In the genomic region with DNA sequence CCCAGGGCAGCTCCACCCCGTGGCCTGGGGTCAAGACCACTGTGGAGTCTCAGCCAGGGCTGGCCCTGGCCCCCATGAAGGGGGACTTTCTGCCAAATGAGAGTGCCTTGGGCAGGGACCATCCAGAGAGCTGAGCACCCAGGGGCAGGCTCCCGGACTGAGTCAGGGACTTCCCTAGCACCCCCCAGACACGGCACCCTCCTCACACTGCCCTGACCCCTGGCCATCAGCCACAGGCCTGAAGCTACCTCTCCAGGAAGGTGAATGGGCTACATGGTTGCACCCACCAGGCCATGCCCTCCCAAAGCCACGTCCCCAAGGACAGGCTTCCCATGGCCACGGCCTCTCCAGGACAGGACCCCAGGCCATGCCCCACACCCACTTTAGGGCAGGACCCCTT, we compare ENCODE assay signal across 22 cellular contexts. TPM values are rescaled to one million over a fixed set of nuclear protein-coding genes. Genes with fewer than 3 reads are reported as not detected.
DNase-seq lines count a peak whose midpoint lies in the region; ATAC-seq, FAIRE-seq and TF ChIP-seq lines count a peak whose summit lies in the region.
"Had no signal": no experiment of that assay in that cellular context is flagged by ENCODE, and none has a peak within 500 bp of the region (broad histone marks: within the 10 kb centered on the region; RNA-seq: fewer than 3 reads in every experiment).

No MANE protein-coding gene starts in this region.

- H3K4me1 ChIP-seq in BE2C (no peaks in the 10 kb centered on the region), kidney (ENCODE audit: control insufficient read depth in 1 of 2, insufficient read depth in 1 of 2, low read depth in 1 of 2, low read length in 2 of 2) (peaks cover 0 to 4% of the 10 kb centered on the region in 2 donors), trophoblast cell (ENCODE audit: control insufficient read depth in 1 of 2, insufficient read depth in 2 of 2, low read length in 2 of 2) (no peaks in the 10 kb centered on the region), SK-N-SH (ENCODE audit: control insufficient read depth in 1 of 2, insufficient read depth in 2 of 2, low read depth in 1 of 2, low read length in 1 of 2) (peaks cover 0 to 9% of the 10 kb centered on the region in 2 experiments; a peak in 1 of 4 replicates)

- DNase-seq in left ventricle myocardium superior (peak; percentile 19), Right ventricle myocardium superior (no peak), BE2C (peak; percentile 6), kidney (peak; percentile 65), trophoblast cell (no peak), SK-N-SH (no peak), DMS79 treated with DMSO at 0.1 percent for 48 hours (lab: John Stamatoyannopoulos, UW) (no peak)
- DNase-seq: Calu3; CD4-positive, alpha-beta T cell; COR-L47; DMS53; DND-41; GOT3; H7; HCEC 1CT had no signal

- TF ChIP-seq RAD21 in SK-N-SH (IDR thresholded peaks at IDR 0.05; ENCODE audit: low read length), result no peak

- no peak overlapping the region for H3K4ac ChIP-seq in trophoblast cell (ENCODE audit: low read depth, low read length)

- H3K36me3 ChIP-seq in BE2C, result no peaks in the 10 kb centered on the region
- no peaks in the 10 kb centered on the region for H3K36me3 ChIP-seq in kidney (ENCODE audit: control insufficient read depth in 1 of 2, insufficient read depth in 2 of 2, low read length in 2 of 2)
- no peaks in the 10 kb centered on the region for H3K36me3 ChIP-seq in trophoblast cell (ENCODE audit: control insufficient read depth in 1 of 2, insufficient read depth in 2 of 2, low read length in 2 of 2)
- no peaks in the 10 kb centered on the region for H3K36me3 ChIP-seq in SK-N-SH (replicated peaks in 1 of 2; ENCODE audit: control insufficient read depth in 1 of 2, insufficient read depth in 2 of 2, low read length in 1 of 2)
- H3K36me3 ChIP-seq: BLaER1 treated with 17β-estradiol and CSF1 and Interleukin-3, amounts not matched to agents 10 nM and 100 nM had no signal

- H3K4me3 ChIP-seq in BE2C (ENCODE audit: low read depth, low read length) (no peak overlapping the region), kidney (ENCODE audit: low read length in 2 of 2) (no peak overlapping the region), trophoblast cell (ENCODE audit: low read depth, low read length) (peak overlapping the region; percentile 10), SK-N-SH (ENCODE audit: low read depth in 2 of 2, low read length in 1 of 2) (no peak overlapping the region)
- H3K4me3 ChIP-seq: BLaER1 treated with 17β-estradiol and CSF1 and Interleukin-3, amounts not matched to agents 10 nM and 100 nM had no signal

- H4K91ac ChIP-seq in trophoblast cell (ENCODE audit: low read depth, low read length), result no peak overlapping the region

- no peaks in the 10 kb centered on the region for H4K20me1 ChIP-seq in SK-N-SH (ENCODE audit: insufficient read depth)

- no peak overlapping the region for H2BK12ac ChIP-seq in trophoblast cell (ENCODE audit: low read length)

- H4K12ac ChIP-seq in trophoblast cell (ENCODE audit: low read depth, low read length), result no peak overlapping the region

- H3K9me2 ChIP-seq in SK-N-SH, result no peaks in the 10 kb centered on the region

- H3K79me1 ChIP-seq in trophoblast cell (ENCODE audit: low read length), result no peaks in the 10 kb centered on the region

- H3K14ac ChIP-seq in trophoblast cell (ENCODE audit: low read length), result no peak overlapping the region

- H3K27me3 ChIP-seq in BE2C (no peaks in the 10 kb centered on the region), trophoblast cell (ENCODE audit: insufficient read depth, low read length) (no peaks in the 10 kb centered on the region), SK-N-SH (ENCODE audit: insufficient read depth) (peaks cover 7% of the 10 kb centered on the region; the same call in 1 of the 2 replicates)
- H3K27me3 ChIP-seq: BLaER1 treated with 17β-estradiol and CSF1 and Interleukin-3, amounts not matched to agents 10 nM and 100 nM had no signal

- intact Hi-C loops in left ventricle myocardium superior (cut with micrococcal nuclease), result no loop called here
- intact Hi-C loops in Right ventricle myocardium superior (cut with DNase I), result no loop called here
- intact Hi-C loops in kidney (cut with DNase I), result no loop called here

- no CpG with 5 or more reads among the region's 5 CpGs for WGBS in trophoblast cell (ENCODE audit: extremely low coverage, insufficient coverage, insufficient read length)
- 51% methylated on average over 2 of the region's 5 CpGs for WGBS in SK-N-SH (ENCODE audit: low lambda C conversion rate)

- H4K8ac ChIP-seq in trophoblast cell (ENCODE audit: low read depth, low read length), result no peak overlapping the region

- POLR2A ChIA-PET in SK-N-SH (lab: Yijun Ruan, JAX), result no interaction called here

- H2AK5ac ChIP-seq in trophoblast cell (ENCODE audit: low read length), result no peak overlapping the region

- H2AFZ ChIP-seq in trophoblast cell (ENCODE audit: insufficient read depth, low read length, poor library complexity) (no peak overlapping the region), SK-N-SH (ENCODE audit: low read depth) (no peak overlapping the region)

- ATAC-seq in left ventricle myocardium superior, result no peak
- no peak for ATAC-seq in Right ventricle myocardium superior (ENCODE audit: poor library complexity)

- no peak for FAIRE-seq in kidney (lab: Jason Lieb, UNC)
- FAIRE-seq: A204.1, G401.6, GM12892 had no signal

- TF ChIP-seq EP300 in SK-N-SH (IDR thresholded peaks at IDR 0.05; ENCODE audit: borderline replicate concordance in 1 of 2, low read depth in 1 of 2, low read length in 1 of 2), result no peak

- no peak overlapping the region for H3K27ac ChIP-seq in kidney (ENCODE audit: low read depth in 2 of 2, low read length in 2 of 2)
- H3K27ac ChIP-seq in trophoblast cell (ENCODE audit: low read depth, low read length), result no peak overlapping the region
- no peak overlapping the region for H3K27ac ChIP-seq in SK-N-SH (ENCODE audit: low read depth in 2 of 2, low read length in 1 of 2)
- H3K27ac ChIP-seq: 22Rv1; BLaER1 treated with 17β-estradiol and CSF1 and Interleukin-3, amounts not matched to agents 10 nM and 100 nM had no signal

- CTCF ChIA-PET in SK-N-SH (lab: Yijun Ruan, JAX), result interaction anchor here (0.8 kb wide), 1 partner anchor 18 kb away, joined by 4 read pairs; no protein-coding TSS in a partner anchor

- H3F3A ChIP-seq in SK-N-SH (replicated peaks; ENCODE audit: insufficient read depth), result peaks cover 8% of the 10 kb centered on the region

- H3K4me2 ChIP-seq in trophoblast cell (ENCODE audit: low read length) (no peak overlapping the region), SK-N-SH (no peak overlapping the region)
- H3K4me2 ChIP-seq: BLaER1 treated with 17β-estradiol and CSF1 and Interleukin-3, amounts not matched to agents 10 nM and 100 nM had no signal

- no peak overlapping the region for H3K23ac ChIP-seq in trophoblast cell (ENCODE audit: low read length)

- TF ChIP-seq CTCF in BE2C (IDR thresholded peaks at IDR 0.05; ENCODE audit: low read depth, low read length) (no peak), kidney (IDR thresholded peaks at IDR 0.05; ENCODE audit: borderline replicate concordance, extremely low read depth, insufficient read depth) (no peak), SK-N-SH (IDR thresholded peaks at IDR 0.05) (no peak)

- no peak overlapping the region for H2BK5ac ChIP-seq in trophoblast cell (ENCODE audit: low read depth, low read length, poor library complexity)

- no peak overlapping the region for H3K9ac ChIP-seq in kidney (ENCODE audit: low read length in 2 of 2)
- no peak overlapping the region for H3K9ac ChIP-seq in trophoblast cell (ENCODE audit: low read length)
- H3K9ac ChIP-seq in SK-N-SH, result no peak overlapping the region
- H3K9ac ChIP-seq: BLaER1 treated with 17β-estradiol and CSF1 and Interleukin-3, amounts not matched to agents 10 nM and 100 nM had no signal

- H3K18ac ChIP-seq in trophoblast cell (ENCODE audit: low read length), result no peak overlapping the region

- H3K9me3 ChIP-seq in BE2C, result no peaks in the 10 kb centered on the region
- no peaks in the 10 kb centered on the region for H3K9me3 ChIP-seq in kidney (ENCODE audit: control insufficient read depth in 1 of 2, low read length in 2 of 2)
- peaks cover 18% of the 10 kb centered on the region for H3K9me3 ChIP-seq in trophoblast cell (ENCODE audit: insufficient read depth, low read depth, low read length)
- no peaks in the 10 kb centered on the region for H3K9me3 ChIP-seq in SK-N-SH

- H3K79me2 ChIP-seq in trophoblast cell (ENCODE audit: control insufficient read depth, insufficient read depth, low read length, poor library complexity), result no peaks in the 10 kb centered on the region
- no peaks in the 10 kb centered on the region for H3K79me2 ChIP-seq in SK-N-SH (ENCODE audit: insufficient read depth)

- no peak overlapping the region for H2BK120ac ChIP-seq in trophoblast cell (ENCODE audit: insufficient read depth, low read length, poor library complexity)

TF ChIP-seq in SK-N-SH, 30 proteins besides CTCF, POLR2A, EP300 and RAD21 (continues in another document):
- no peak for TF ChIP-seq SMC3 (IDR thresholded peaks at IDR 0.05; ENCODE audit: low read depth, low read length)
- TF ChIP-seq FOXJ3 (CRISPR knock-in tag; IDR thresholded peaks at IDR 0.05), result no peak
- TF ChIP-seq YY1 (IDR thresholded peaks at IDR 0.05; ENCODE audit: low read depth), result no peak
- TF ChIP-seq EZH2phosphoT487 (IDR thresholded peaks at IDR 0.05; ENCODE audit: borderline replicate concordance, low read depth), result no peak

RNA-seq across cellular contexts. Expression of a gene that starts 9.5 kb away (rescaled TPM):
- total RNA-seq in left ventricle myocardium superior (not detected), Right ventricle myocardium superior (not detected), kidney (2.3 TPM)
- polyA plus RNA-seq in BE2C (2012; ENCODE audit: insufficient read depth, insufficient read length, low read depth), result not detected
- polyA plus RNA-seq in kidney (ENCODE audit: insufficient read depth, low read depth, low replicate concordance) (0.84 TPM), SK-N-SH (2012; rRNA removed) (not detected in 2 replicates)
- polyA plus RNA-seq in trophoblast cell (2013), result 0.04 TPM in 2 replicates
- polyA plus RNA-seq in SK-N-SH (2012; cell fraction: cytosol; rRNA removed), result not detected in 2 replicates
- polyA plus RNA-seq in SK-N-SH (2012; cell fraction: nucleus; rRNA removed), result 0.02 TPM in 1 of 2 replicates, not detected in the other
- total RNA-seq: CD4-positive, alpha-beta T cell; H7 had no signal
- polyA plus RNA-seq: AG04450, CD14-positive monocyte had no signal

RNA-seq across cellular contexts. Expression of a gene that starts 32.9 kb away (rescaled TPM):
- total RNA-seq in left ventricle myocardium superior, result 61.7 TPM
- 50.3 TPM for total RNA-seq in Right ventricle myocardium superior
- polyA plus RNA-seq in BE2C (2012; ENCODE audit: insufficient read depth, insufficient read length, low read depth), result 131 TPM
- total RNA-seq in kidney, result 11.6 TPM
- polyA plus RNA-seq in kidney (ENCODE audit: insufficient read depth, low read depth, low replicate concordance), result 11.9 TPM
- 17.8 and 18.5 TPM in 2 replicates for polyA plus RNA-seq in trophoblast cell (2013)
- 22.8 and 26.7 TPM in 2 replicates for polyA plus RNA-seq in SK-N-SH (2012; rRNA removed)
- 8.0 and 15.6 TPM in 2 replicates for polyA plus RNA-seq in SK-N-SH (2012; cell fraction: cytosol; rRNA removed)
- polyA plus RNA-seq in SK-N-SH (2012; cell fraction: nucleus; rRNA removed), result 105 and 135 TPM in 2 replicates

RNA-seq across cellular contexts. Expression of a gene that starts 48.8 kb away (rescaled TPM):
- total RNA-seq in left ventricle myocardium superior (8.7 TPM), Right ventricle myocardium superior (7.7 TPM), kidney (10.1 TPM)
- polyA plus RNA-seq in BE2C (2012; ENCODE audit: insufficient read depth, insufficient read length, low read depth), result 65.1 TPM
- polyA plus RNA-seq in kidney (ENCODE audit: insufficient read depth, low read depth, low replicate concordance) (4.0 TPM), SK-N-SH (2012; rRNA removed) (25.5 and 26.6 TPM in 2 replicates)
- 3.9 and 4.3 TPM in 2 replicates for polyA plus RNA-seq in trophoblast cell (2013)
- polyA plus RNA-seq in SK-N-SH (2012; cell fraction: cytosol; rRNA removed), result 20.2 and 23.7 TPM in 2 replicates
- 31.2 and 37.5 TPM in 2 replicates for polyA plus RNA-seq in SK-N-SH (2012; cell fraction: nucleus; rRNA removed)

Comparison
In these comparisons a context has a peak if more than half of its experiments do, and no peak if none do; other contexts are left out.
1. DNase-seq: peak in left ventricle myocardium superior (single experiment), BE2C (single experiment) and kidney (single experiment); none in Right ventricle myocardium superior (single experiment), trophoblast cell (0 of 2), SK-N-SH (single experiment) and DMS79 treated with DMSO at 0.1 percent for 48 hours (single experiment).